In the genomic region with DNA sequence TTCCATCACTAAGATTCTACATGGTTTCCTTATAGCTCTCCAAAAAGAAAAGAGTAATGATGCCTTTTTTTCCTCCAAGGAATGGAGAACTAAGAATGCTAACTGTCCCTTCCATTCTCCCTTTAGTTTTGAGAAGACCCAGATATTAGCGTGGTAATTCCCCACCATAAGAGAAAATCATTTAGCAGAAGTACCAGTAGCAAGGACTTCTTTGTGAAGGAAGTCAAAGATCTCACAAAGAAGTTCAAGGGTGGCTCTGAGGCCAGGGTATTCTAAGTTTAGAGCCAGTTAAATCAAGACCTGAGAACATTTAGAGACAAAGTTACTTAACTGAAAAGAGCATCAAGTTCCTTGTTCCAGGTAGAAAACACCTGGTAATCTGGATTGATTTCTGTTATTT, we compare ENCODE assay signal across 12 cellular contexts.
DNase-seq lines count a peak whose midpoint lies in the region; ATAC-seq and TF ChIP-seq lines count a peak whose summit lies in the region.
"Had no signal": no experiment of that assay in that cellular context is flagged by ENCODE, and none has a peak within 500 bp of the region (broad histone marks: within the 10 kb centered on the region; RNA-seq: fewer than 3 reads in every experiment).

No MANE protein-coding gene starts in this region.

- no peaks in the 10 kb centered on the region for H3K27me3 Mint-ChIP-seq in activated naive CD4-positive, alpha-beta T cell treated with anti-CD3 and anti-CD28 coated beads, Interleukin-2, amount 10 ng/mL, durations not matched to agents 7 days and 5 days

- H3K27ac Mint-ChIP-seq in activated naive CD4-positive, alpha-beta T cell treated with anti-CD3 and anti-CD28 coated beads, Interleukin-2, amount 10 ng/mL, durations not matched to agents 7 days and 5 days = peak overlapping the region; percentile 11
- peak overlapping the region; percentile 18 for H3K27ac Mint-ChIP-seq in stimulated activated effector memory CD8-positive, alpha-beta T cell treated with anti-CD3 and anti-CD28 coated beads, Interleukin-12 subunit alpha, Interleukin-12 subunit beta, amount 100 ng/mL, for 72 hours

- no peaks in the 10 kb centered on the region for H3K36me3 ChIP-seq in SU-DHL-6 (ENCODE audit: low read length)

- CTCF ChIA-PET in activated naive CD4-positive, alpha-beta T cell treated with anti-CD3 and anti-CD28 coated beads, Interleukin-2, amount 10 ng/mL, durations not matched to agents 7 days and 5 days (lab: Charles Lee) = interaction anchor here (0.5 kb wide), 1 partner anchor 283 kb away, joined by 3 read pairs; no protein-coding TSS in a partner anchor

- H3K27ac ChIP-seq in SU-DHL-6 (ENCODE audit: low read depth, low read length) = peak overlapping the region; percentile 36; the same call in 1 of the 2 replicates

- peaks cover 55% of the 10 kb centered on the region for H3K36me3 Mint-ChIP-seq in activated naive CD4-positive, alpha-beta T cell treated with anti-CD3 and anti-CD28 coated beads, Interleukin-2, amount 10 ng/mL, durations not matched to agents 7 days and 5 days
- H3K36me3 Mint-ChIP-seq in stimulated activated effector memory CD8-positive, alpha-beta T cell treated with anti-CD3 and anti-CD28 coated beads, Interleukin-12 subunit alpha, Interleukin-12 subunit beta, amount 100 ng/mL, for 72 hours = peaks cover 28% of the 10 kb centered on the region

- peak overlapping the region; percentile 16 for H3K4me2 ChIP-seq in SU-DHL-6 (ENCODE audit: low read depth, low read length, poor library complexity, severe bottlenecking)

- no peak overlapping the region for H3K9ac ChIP-seq in SU-DHL-6 (ENCODE audit: low read length)

- ATAC-seq in GM21786 (IDR thresholded peaks at IDR 0.05; ENCODE audit: unreplicated experiment) = peak; percentile 56
- ATAC-seq in stimulated activated effector memory CD8-positive, alpha-beta T cell treated with anti-CD3 and anti-CD28 coated beads, Interleukin-12 subunit alpha, Interleukin-12 subunit beta, amount 100 ng/mL, for 72 hours = no peak
- ATAC-seq: body of pancreas, Panc1 had no signal

- H3K9me2 ChIP-seq in SU-DHL-6 (replicated peaks; ENCODE audit: insufficient read depth, low read length) = no peaks in the 10 kb centered on the region

- no peaks in the 10 kb centered on the region for H3K27me3 ChIP-seq in SU-DHL-6 (ENCODE audit: low read length)
- H3K27me3 ChIP-seq: body of pancreas had no signal

- H3K4me3 ChIP-seq in SU-DHL-6 (ENCODE audit: insufficient read depth, low read length, poor library complexity, severe bottlenecking) = no peak overlapping the region
- H3K4me3 ChIP-seq: body of pancreas had no signal

- no peaks in the 10 kb centered on the region for H3K9me3 Mint-ChIP-seq in activated naive CD4-positive, alpha-beta T cell treated with anti-CD3 and anti-CD28 coated beads, Interleukin-2, amount 10 ng/mL, durations not matched to agents 7 days and 5 days
- no peaks in the 10 kb centered on the region for H3K9me3 Mint-ChIP-seq in stimulated activated effector memory CD8-positive, alpha-beta T cell treated with anti-CD3 and anti-CD28 coated beads, Interleukin-12 subunit alpha, Interleukin-12 subunit beta, amount 100 ng/mL, for 72 hours

- DNase-seq in activated naive CD4-positive, alpha-beta T cell treated with anti-CD3 and anti-CD28 coated beads, Interleukin-2, amount 10 ng/mL, durations not matched to agents 7 days and 5 days = no peak
- DNase-seq in activated naive CD4-positive, alpha-beta T cell treated with anti-CD3 and anti-CD28 coated beads, Interleukin-2, amount 50 U/mL, for 16 hours = no peak
- DNase-seq in stimulated activated effector memory CD8-positive, alpha-beta T cell treated with anti-CD3 and anti-CD28 coated beads, Interleukin-12 subunit alpha, Interleukin-12 subunit beta, amount 100 ng/mL, for 72 hours (ENCODE audit: low spot score in 2 of 2) = no peak
- DNase-seq in HPDE6-E6E7 (ENCODE audit: extremely low spot score) (no peak), RPMI8226 (no peak), NCI-H2227 treated with DMSO at 0.1 percent for 48 hours (lab: John Stamatoyannopoulos, UW) (no peak)
- DNase-seq: activated CD4-positive, alpha-beta T cell treated with anti-CD3 and anti-CD28 coated beads for 1 hour; body of pancreas; NCI-H1930 had no signal

- no peak overlapping the region for H3K4me3 Mint-ChIP-seq in activated naive CD4-positive, alpha-beta T cell treated with anti-CD3 and anti-CD28 coated beads, Interleukin-2, amount 10 ng/mL, durations not matched to agents 7 days and 5 days
- no peak overlapping the region for H3K4me3 Mint-ChIP-seq in stimulated activated effector memory CD8-positive, alpha-beta T cell treated with anti-CD3 and anti-CD28 coated beads, Interleukin-12 subunit alpha, Interleukin-12 subunit beta, amount 100 ng/mL, for 72 hours

- H3K4me1 Mint-ChIP-seq in activated naive CD4-positive, alpha-beta T cell treated with anti-CD3 and anti-CD28 coated beads, Interleukin-2, amount 10 ng/mL, durations not matched to agents 7 days and 5 days = peaks cover 81% of the 10 kb centered on the region
- H3K4me1 Mint-ChIP-seq in stimulated activated effector memory CD8-positive, alpha-beta T cell treated with anti-CD3 and anti-CD28 coated beads, Interleukin-12 subunit alpha, Interleukin-12 subunit beta, amount 100 ng/mL, for 72 hours = peaks cover 76% of the 10 kb centered on the region

- H3K9me3 ChIP-seq in SU-DHL-6 (ENCODE audit: insufficient read depth, low read length) = no peaks in the 10 kb centered on the region
- H3K9me3 ChIP-seq: body of pancreas had no signal

- no peak for TF ChIP-seq CTCF in SU-DHL-6 (IDR thresholded peaks at IDR 0.05; ENCODE audit: insufficient read depth, low read length, poor library complexity, severe bottlenecking)

- H4K20me1 ChIP-seq in SU-DHL-6 (ENCODE audit: low read depth, low read length) = peaks cover 78% of the 10 kb centered on the region

- no peak overlapping the region for H2AFZ ChIP-seq in SU-DHL-6 (ENCODE audit: low read depth, low read length, severe bottlenecking)

- H3F3A ChIP-seq in SU-DHL-6 (ENCODE audit: insufficient read depth) = peaks cover 12% of the 10 kb centered on the region; the same call in 1 of the 2 replicates

- H3K79me2 ChIP-seq in SU-DHL-6 (ENCODE audit: insufficient read depth, low read length) = peaks cover 100% of the 10 kb centered on the region
